Comparison of ENCODE assay signal across 1 cellular context in genomic region chr12:46150735-46151134, GRCh38.
TF ChIP-seq lines count a peak whose summit lies in the region.

No MANE protein-coding gene starts in this region.

TF ChIP-seq in HEK293, 187 proteins besides CTCF, POLR2A, EP300 and RAD21 (continued from another document):
- TF ChIP-seq, protein P1, sequence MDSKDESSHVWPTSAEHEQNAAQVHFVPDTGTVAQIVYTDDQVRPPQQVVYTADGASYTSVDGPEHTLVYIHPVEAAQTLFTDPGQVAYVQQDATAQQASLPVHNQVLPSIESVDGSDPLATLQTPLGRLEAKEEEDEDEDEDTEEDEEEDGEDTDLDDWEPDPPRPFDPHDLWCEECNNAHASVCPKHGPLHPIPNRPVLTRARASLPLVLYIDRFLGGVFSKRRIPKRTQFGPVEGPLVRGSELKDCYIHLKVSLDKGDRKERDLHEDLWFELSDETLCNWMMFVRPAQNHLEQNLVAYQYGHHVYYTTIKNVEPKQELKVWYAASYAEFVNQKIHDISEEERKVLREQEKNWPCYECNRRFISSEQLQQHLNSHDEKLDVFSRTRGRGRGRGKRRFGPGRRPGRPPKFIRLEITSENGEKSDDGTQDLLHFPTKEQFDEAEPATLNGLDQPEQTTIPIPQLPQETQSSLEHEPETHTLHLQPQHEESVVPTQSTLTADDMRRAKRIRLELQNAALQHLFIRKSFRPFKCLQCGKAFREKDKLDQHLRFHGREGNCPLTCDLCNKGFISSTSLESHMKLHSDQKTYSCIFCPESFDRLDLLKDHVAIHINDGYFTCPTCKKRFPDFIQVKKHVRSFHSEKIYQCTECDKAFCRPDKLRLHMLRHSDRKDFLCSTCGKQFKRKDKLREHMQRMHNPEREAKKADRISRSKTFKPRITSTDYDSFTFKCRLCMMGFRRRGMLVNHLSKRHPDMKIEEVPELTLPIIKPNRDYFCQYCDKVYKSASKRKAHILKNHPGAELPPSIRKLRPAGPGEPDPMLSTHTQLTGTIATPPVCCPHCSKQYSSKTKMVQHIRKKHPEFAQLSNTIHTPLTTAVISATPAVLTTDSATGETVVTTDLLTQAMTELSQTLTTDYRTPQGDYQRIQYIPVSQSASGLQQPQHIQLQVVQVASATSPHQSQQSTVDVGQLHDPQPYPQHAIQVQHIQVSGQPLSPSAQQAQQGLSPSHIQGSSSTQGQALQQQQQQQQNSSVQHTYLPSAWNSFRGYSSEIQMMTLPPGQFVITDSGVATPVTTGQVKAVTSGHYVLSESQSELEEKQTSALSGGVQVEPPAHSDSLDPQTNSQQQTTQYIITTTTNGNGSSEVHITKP (tag by site-specific recombination; IDR thresholded peaks at IDR 0.05), result 0 out of 2 replicates have a peak, but pooled peaks have one; percentile 40
- TF ChIP-seq HOXA7 (CRISPR knock-in tag; IDR thresholded peaks at IDR 0.05; ENCODE audit: borderline replicate concordance), result no peak
- TF ChIP-seq ZNF654 (tag by site-specific recombination; IDR thresholded peaks at IDR 0.05; ENCODE audit: low read depth), result 0 out of 2 replicates have a peak, but pooled peaks have one; percentile 12
- no peak for TF ChIP-seq ZNF266 (tag by site-specific recombination; IDR thresholded peaks at IDR 0.05; ENCODE audit: low read depth)
- TF ChIP-seq ZBTB48 (tag by site-specific recombination; IDR thresholded peaks at IDR 0.05), result no peak
- no peak for TF ChIP-seq ZNF202 (tag by site-specific recombination; IDR thresholded peaks at IDR 0.05; ENCODE audit: borderline replicate concordance)
- TF ChIP-seq ZNF488 (tag by site-specific recombination; IDR thresholded peaks at IDR 0.05), result no peak
- no peak for TF ChIP-seq KLF10 (tag by site-specific recombination; IDR thresholded peaks at IDR 0.05)
- TF ChIP-seq INSM2 (tag by site-specific recombination; IDR thresholded peaks at IDR 0.05), result no peak
- TF ChIP-seq ZNF664 (tag by site-specific recombination; IDR thresholded peaks at IDR 0.05), result peak; percentile 89; the same call in 1 of the 2 replicates
- TF ChIP-seq, protein P2, sequence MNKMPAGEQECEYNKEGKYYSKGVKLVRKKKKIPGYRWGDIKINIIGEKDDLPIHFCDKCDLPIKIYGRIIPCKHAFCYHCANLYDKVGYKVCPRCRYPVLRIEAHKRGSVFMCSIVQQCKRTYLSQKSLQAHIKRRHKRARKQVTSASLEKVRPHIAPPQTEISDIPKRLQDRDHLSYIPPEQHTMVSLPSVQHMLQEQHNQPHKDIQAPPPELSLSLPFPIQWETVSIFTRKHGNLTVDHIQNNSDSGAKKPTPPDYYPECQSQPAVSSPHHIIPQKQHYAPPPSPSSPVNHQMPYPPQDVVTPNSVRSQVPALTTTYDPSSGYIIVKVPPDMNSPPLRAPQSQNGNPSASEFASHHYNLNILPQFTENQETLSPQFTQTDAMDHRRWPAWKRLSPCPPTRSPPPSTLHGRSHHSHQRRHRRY (tag by site-specific recombination; IDR thresholded peaks at IDR 0.05), result no peak
- 0 out of 2 replicates have a peak, but pooled peaks have one; percentile 26 for TF ChIP-seq ZNF596 (tag by site-specific recombination; IDR thresholded peaks at IDR 0.05)
- TF ChIP-seq, protein P3, sequence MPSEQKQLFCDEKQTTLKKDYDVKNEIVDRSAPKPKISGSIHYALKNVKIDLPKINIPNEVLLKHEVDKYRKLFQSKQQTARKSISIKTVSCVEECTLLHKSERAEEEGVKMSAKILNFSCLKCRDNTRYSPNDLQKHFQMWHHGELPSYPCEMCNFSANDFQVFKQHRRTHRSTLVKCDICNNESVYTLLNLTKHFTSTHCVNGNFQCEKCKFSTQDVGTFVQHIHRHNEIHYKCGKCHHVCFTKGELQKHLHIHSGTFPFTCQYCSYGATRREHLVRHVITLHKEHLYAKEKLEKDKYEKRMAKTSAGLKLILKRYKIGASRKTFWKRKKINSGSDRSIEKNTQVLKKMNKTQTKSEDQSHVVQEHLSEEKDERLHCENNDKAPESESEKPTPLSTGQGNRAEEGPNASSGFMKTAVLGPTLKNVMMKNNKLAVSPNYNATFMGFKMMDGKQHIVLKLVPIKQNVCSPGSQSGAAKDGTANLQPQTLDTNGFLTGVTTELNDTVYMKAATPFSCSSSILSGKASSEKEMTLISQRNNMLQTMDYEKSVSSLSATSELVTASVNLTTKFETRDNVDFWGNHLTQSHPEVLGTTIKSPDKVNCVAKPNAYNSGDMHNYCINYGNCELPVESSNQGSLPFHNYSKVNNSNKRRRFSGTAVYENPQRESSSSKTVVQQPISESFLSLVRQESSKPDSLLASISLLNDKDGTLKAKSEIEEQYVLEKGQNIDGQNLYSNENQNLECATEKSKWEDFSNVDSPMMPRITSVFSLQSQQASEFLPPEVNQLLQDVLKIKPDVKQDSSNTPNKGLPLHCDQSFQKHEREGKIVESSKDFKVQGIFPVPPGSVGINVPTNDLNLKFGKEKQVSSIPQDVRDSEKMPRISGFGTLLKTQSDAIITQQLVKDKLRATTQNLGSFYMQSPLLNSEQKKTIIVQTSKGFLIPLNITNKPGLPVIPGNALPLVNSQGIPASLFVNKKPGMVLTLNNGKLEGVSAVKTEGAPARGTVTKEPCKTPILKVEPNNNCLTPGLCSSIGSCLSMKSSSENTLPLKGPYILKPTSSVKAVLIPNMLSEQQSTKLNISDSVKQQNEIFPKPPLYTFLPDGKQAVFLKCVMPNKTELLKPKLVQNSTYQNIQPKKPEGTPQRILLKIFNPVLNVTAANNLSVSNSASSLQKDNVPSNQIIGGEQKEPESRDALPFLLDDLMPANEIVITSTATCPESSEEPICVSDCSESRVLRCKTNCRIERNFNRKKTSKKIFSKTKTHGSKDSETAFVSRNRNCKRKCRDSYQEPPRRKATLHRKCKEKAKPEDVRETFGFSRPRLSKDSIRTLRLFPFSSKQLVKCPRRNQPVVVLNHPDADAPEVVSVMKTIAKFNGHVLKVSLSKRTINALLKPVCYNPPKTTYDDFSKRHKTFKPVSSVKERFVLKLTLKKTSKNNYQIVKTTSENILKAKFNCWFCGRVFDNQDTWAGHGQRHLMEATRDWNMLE (tag by site-specific recombination; conservative IDR thresholded peaks at IDR 0.05; ENCODE audit: low read depth), result no peak
- no peak for TF ChIP-seq GLI2 (tag by site-specific recombination; IDR thresholded peaks at IDR 0.05; ENCODE audit: borderline replicate concordance, low read depth)
- TF ChIP-seq ZNF155 (tag by site-specific recombination; IDR thresholded peaks at IDR 0.05), result no peak
- TF ChIP-seq ZBTB8A (tag by site-specific recombination; IDR thresholded peaks at IDR 0.05), result no peak
